Comparison of ENCODE assay signal across 21 cellular contexts in the genomic region with DNA sequence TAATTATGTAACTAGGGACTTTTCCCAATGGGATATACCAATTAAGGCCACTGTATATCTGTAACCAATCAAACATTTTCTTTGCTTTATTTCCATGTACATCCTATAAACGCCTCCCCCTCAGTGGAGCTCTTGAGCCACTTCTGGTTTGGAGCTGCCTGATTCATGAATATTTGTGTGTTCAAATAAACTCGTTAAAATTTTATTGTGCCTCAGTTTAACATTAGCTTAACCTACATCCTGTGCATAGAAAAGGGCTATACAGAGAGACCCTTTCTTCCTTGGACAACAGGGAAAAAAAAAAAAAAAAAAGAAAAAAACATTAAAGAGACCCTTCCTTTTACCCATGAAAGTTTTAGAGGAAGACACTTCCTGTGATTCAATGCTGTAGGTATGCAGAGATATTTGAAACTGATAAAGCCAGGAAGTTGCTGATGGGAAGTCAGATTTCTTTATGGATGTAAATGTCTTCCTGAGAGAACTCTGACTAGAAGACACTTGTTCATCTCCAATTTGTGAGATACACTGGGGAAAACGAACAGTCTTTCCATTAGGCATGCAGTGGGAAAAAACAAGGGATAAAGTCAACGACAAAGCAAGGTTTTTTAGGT.
DNase-seq lines count a peak whose midpoint lies in the region; TF ChIP-seq lines count a peak whose summit lies in the region.
"Had no signal": no experiment of that assay in that cellular context is flagged by ENCODE, and none has a peak within 500 bp of the region (broad histone marks: within the 10 kb centered on the region; RNA-seq: fewer than 3 reads in every experiment).

No MANE protein-coding gene starts in this region.

- no peaks in the 10 kb centered on the region for H3K36me3 Mint-ChIP-seq in neural crest cell (ENCODE audit: low read depth)
- H3K36me3 Mint-ChIP-seq in nephron progenitor cell (ENCODE audit: low read depth) = no peaks in the 10 kb centered on the region
- H3K36me3 Mint-ChIP-seq: CD8-positive, alpha-beta T cell; stimulated activated memory B cell treated with anti-CD40 and anti-IgM and Interleukin-4, amounts not matched to agents 10 μg/mL and 1 μg/mL and 100 μg/mL, for 72 hours had no signal

- peak; percentile 19 for TF ChIP-seq CTCF in neural crest cell (conservative IDR thresholded peaks at IDR 0.05)
- TF ChIP-seq CTCF in nephron progenitor cell (IDR thresholded peaks at IDR 0.05) = no peak

- DNase-seq in NCI-H146 (lab: John Stamatoyannopoulos, UW) (peak; percentile 14), NCI-H146 treated with DMSO at 0.1 percent for 48 hours (lab: John Stamatoyannopoulos, UW; ENCODE audit: unreplicated experiment) (no peak), NCI-H2171 treated with DMSO at 0.1 percent for 48 hours (lab: John Stamatoyannopoulos, UW) (peak; percentile 53), dermis blood vessel endothelial cell (peak; percentile 52), neural crest cell (ENCODE audit: low read depth, low spot score) (no peak), nephron progenitor cell (no peak), NCI-H774 (lab: John Stamatoyannopoulos, UW) (no peak), NCI-H446 (lab: John Stamatoyannopoulos, UW) (no peak)
- DNase-seq: ACHN; activated effector memory CD4-positive, alpha-beta T cell treated with anti-CD3 and anti-CD28 coated beads, Interleukin-2, amount 50 U/mL, for 16 hours; anterior cingulate cortex; CD8-positive, alpha-beta T cell; GDM1; HCEC 1CT; hippocampal formation; left ventricle myocardium inferior; MM.1S; small intestine; T-helper 2 cell; transverse colon had no signal

- H3K27me3 Mint-ChIP-seq in neural crest cell (ENCODE audit: low read depth) = no peaks in the 10 kb centered on the region
- H3K27me3 Mint-ChIP-seq in nephron progenitor cell (ENCODE audit: low read depth, poor library complexity) = peaks cover 2% of the 10 kb centered on the region
- H3K27me3 Mint-ChIP-seq: stimulated activated memory B cell treated with anti-CD40 and anti-IgM and Interleukin-4, amounts not matched to agents 10 μg/mL and 1 μg/mL and 100 μg/mL, for 72 hours had no signal

- H3K9me3 Mint-ChIP-seq in neural crest cell (peaks cover 4% of the 10 kb centered on the region), nephron progenitor cell (no peaks in the 10 kb centered on the region)

- H3K27ac Mint-ChIP-seq in neural crest cell (ENCODE audit: unreplicated experiment) (no peak overlapping the region), nephron progenitor cell (no peak overlapping the region)
- H3K27ac Mint-ChIP-seq: CD8-positive, alpha-beta T cell; stimulated activated memory B cell treated with anti-CD40 and anti-IgM and Interleukin-4, amounts not matched to agents 10 μg/mL and 1 μg/mL and 100 μg/mL, for 72 hours had no signal

- peak overlapping the region; percentile 4 for H3K4me3 Mint-ChIP-seq in neural crest cell
- H3K4me3 Mint-ChIP-seq in nephron progenitor cell = no peak overlapping the region
- H3K4me3 Mint-ChIP-seq: CD8-positive, alpha-beta T cell; stimulated activated memory B cell treated with anti-CD40 and anti-IgM and Interleukin-4, amounts not matched to agents 10 μg/mL and 1 μg/mL and 100 μg/mL, for 72 hours had no signal

- H3K4me1 Mint-ChIP-seq in neural crest cell (peaks cover 47% of the 10 kb centered on the region), nephron progenitor cell (peaks cover 9% of the 10 kb centered on the region)
- H3K4me1 Mint-ChIP-seq: stimulated activated memory B cell treated with anti-CD40 and anti-IgM and Interleukin-4, amounts not matched to agents 10 μg/mL and 1 μg/mL and 100 μg/mL, for 72 hours had no signal

Comparison
In these comparisons a context has a peak if more than half of its experiments do, and no peak if none do; other contexts are left out.
1. DNase-seq: peak in NCI-H146 (single experiment), NCI-H2171 treated with DMSO at 0.1 percent for 48 hours (single experiment) and dermis blood vessel endothelial cell (single experiment); none in NCI-H146 treated with DMSO at 0.1 percent for 48 hours (single experiment), neural crest cell (single experiment), nephron progenitor cell (single experiment), NCI-H774 (single experiment) and NCI-H446 (0 of 2).